In genomic region chr12:61213646-61214045, GRCh38 we compare ENCODE assay signal across 17 cellular contexts.
"Had no signal": no experiment of that assay in that cellular context is flagged by ENCODE, and none has a peak within 500 bp of the region (broad histone marks: within the 10 kb centered on the region; RNA-seq: fewer than 3 reads in every experiment).

No MANE protein-coding gene starts in this region.

- DNase-seq: activated CD4-positive, alpha-beta memory T cell treated with anti-CD3 and anti-CD28 coated beads, Interleukin-2, amount 10 ng/mL, durations not matched to agents 7 days and 5 days; activated CD4-positive, alpha-beta T cell treated with anti-CD3 and anti-CD28 coated beads for 48 hours; activated CD4-positive, CD25-positive, alpha-beta regulatory T cell; activated CD8-positive, alpha-beta memory T cell treated with anti-CD3 and anti-CD28 coated beads, Interleukin-2, amount 10 ng/mL, durations not matched to agents 7 days and 5 days; activated naive CD8-positive, alpha-beta T cell treated with anti-CD3 and anti-CD28 coated beads for 36 hours; amniotic stem cell; dermis blood vessel endothelial cell; effector memory CD8-positive, alpha-beta T cell; esophagus squamous epithelium; immature natural killer cell; kidney glomerular epithelial cell; retina; spleen; stimulated activated CD4-positive, alpha-beta T cell treated with anti-CD3 and anti-CD28 coated beads, Interleukin-4, amount 100 ng/mL, for 4 hours; testis; upper lobe of left lung had no signal

- ATAC-seq: activated CD8-positive, alpha-beta memory T cell treated with anti-CD3 and anti-CD28 coated beads, Interleukin-2, amount 10 ng/mL, durations not matched to agents 7 days and 5 days; effector memory CD8-positive, alpha-beta T cell; stimulated activated memory B cell treated with anti-CD40 and anti-IgM and Interleukin-4, amounts not matched to agents 10 μg/mL and 1 μg/mL and 100 μg/mL, for 72 hours had no signal
